ENCODE assay signal across 1 cellular context in genomic region chr1:11842154-11843041, GRCh38.
TF ChIP-seq lines count a peak whose summit lies in the region.

No MANE protein-coding gene starts in this region.

TF ChIP-seq in GM23338, 12 proteins besides CTCF, POLR2A, EP300 and RAD21 (continued from another document):
- TF ChIP-seq, protein P1, sequence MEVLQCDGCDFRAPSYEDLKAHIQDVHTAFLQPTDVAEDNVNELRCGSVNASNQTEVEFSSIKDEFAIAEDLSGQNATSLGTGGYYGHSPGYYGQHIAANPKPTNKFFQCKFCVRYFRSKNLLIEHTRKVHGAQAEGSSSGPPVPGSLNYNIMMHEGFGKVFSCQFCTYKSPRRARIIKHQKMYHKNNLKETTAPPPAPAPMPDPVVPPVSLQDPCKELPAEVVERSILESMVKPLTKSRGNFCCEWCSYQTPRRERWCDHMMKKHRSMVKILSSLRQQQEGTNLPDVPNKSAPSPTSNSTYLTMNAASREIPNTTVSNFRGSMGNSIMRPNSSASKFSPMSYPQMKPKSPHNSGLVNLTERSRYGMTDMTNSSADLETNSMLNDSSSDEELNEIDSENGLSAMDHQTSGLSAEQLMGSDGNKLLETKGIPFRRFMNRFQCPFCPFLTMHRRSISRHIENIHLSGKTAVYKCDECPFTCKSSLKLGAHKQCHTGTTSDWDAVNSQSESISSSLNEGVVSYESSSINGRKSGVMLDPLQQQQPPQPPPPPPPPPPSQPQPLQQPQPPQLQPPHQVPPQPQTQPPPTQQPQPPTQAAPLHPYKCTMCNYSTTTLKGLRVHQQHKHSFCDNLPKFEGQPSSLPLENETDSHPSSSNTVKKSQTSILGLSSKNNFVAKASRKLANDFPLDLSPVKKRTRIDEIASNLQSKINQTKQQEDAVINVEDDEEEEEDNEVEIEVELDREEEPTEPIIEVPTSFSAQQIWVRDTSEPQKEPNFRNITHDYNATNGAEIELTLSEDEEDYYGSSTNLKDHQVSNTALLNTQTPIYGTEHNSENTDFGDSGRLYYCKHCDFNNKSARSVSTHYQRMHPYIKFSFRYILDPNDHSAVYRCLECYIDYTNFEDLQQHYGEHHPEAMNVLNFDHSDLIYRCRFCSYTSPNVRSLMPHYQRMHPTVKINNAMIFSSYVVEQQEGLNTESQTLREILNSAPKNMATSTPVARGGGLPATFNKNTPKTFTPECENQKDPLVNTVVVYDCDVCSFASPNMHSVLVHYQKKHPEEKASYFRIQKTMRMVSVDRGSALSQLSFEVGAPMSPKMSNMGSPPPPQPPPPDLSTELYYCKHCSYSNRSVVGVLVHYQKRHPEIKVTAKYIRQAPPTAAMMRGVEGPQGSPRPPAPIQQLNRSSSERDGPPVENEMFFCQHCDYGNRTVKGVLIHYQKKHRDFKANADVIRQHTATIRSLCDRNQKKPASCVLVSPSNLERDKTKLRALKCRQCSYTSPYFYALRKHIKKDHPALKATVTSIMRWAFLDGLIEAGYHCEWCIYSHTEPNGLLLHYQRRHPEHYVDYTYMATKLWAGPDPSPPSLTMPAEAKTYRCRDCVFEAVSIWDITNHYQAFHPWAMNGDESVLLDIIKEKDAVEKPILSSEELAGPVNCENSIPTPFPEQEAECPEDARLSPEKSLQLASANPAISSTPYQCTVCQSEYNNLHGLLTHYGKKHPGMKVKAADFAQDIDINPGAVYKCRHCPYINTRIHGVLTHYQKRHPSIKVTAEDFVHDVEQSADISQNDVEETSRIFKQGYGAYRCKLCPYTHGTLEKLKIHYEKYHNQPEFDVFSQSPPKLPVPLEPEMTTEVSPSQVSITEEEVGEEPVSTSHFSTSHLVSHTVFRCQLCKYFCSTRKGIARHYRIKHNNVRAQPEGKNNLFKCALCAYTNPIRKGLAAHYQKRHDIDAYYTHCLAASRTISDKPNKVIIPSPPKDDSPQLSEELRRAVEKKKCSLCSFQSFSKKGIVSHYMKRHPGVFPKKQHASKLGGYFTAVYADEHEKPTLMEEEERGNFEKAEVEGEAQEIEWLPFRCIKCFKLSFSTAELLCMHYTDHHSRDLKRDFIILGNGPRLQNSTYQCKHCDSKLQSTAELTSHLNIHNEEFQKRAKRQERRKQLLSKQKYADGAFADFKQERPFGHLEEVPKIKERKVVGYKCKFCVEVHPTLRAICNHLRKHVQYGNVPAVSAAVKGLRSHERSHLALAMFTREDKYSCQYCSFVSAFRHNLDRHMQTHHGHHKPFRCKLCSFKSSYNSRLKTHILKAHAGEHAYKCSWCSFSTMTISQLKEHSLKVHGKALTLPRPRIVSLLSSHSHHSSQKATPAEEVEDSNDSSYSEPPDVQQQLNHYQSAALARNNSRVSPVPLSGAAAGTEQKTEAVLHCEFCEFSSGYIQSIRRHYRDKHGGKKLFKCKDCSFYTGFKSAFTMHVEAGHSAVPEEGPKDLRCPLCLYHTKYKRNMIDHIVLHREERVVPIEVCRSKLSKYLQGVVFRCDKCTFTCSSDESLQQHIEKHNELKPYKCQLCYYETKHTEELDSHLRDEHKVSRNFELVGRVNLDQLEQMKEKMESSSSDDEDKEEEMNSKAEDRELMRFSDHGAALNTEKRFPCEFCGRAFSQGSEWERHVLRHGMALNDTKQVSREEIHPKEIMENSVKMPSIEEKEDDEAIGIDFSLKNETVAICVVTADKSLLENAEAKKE (CRISPR knock-in tag; IDR thresholded peaks at IDR 0.05): no peak
- TF ChIP-seq EZH2 (IDR thresholded peaks at IDR 0.05; ENCODE audit: low read depth, unreplicated experiment): no peak
- TF ChIP-seq EZH2phosphoT487 (IDR thresholded peaks at IDR 0.05; ENCODE audit: unreplicated experiment): no peak
